In the genomic region with DNA sequence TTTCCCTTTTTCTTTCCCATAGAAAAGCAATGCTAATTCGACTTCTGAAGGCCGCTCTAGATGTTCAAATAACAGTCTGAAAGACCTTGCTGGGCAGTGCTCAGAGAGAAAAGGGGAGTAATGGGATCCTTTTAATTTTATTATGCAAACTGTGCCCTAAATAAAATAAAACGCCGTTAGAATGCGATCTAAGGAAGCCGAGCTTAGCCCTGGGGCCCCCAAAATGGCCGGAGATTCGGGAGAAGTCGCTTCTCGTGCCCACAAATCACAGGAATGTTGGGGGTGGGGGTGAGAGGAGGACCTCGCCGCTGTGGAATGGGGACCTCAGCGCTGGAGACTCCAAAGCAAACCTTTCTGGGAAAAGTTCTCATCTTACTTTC, we compare ENCODE assay signal across 14 cellular contexts. TPM values are rescaled to one million over a fixed set of nuclear protein-coding genes. Genes with fewer than 3 reads are reported as not detected.
DNase-seq lines count a peak whose midpoint lies in the region; FAIRE-seq and TF ChIP-seq lines count a peak whose summit lies in the region.
"Had no signal": no experiment of that assay in that cellular context is flagged by ENCODE, and none has a peak within 500 bp of the region (broad histone marks: within the 10 kb centered on the region; RNA-seq: fewer than 3 reads in every experiment).

No MANE protein-coding gene starts in this region.

- H3K36me3 Mint-ChIP-seq in MCF 10A (ENCODE audit: insufficient read depth, unreplicated experiment) = no peaks in the 10 kb centered on the region

- TF ChIP-seq POLR2A in breast epithelium (IDR thresholded peaks at IDR 0.05) (no peak), GM12892 (IDR thresholded peaks at IDR 0.05; ENCODE audit: low read depth, low read length) (no peak)

- H3K27ac ChIP-seq in breast epithelium = peak overlapping the region in 1 of 2 donors; percentile 40
- peak overlapping the region; percentile 98 for H3K27ac ChIP-seq in caudate nucleus (ENCODE audit: low read depth, low read length)
- H3K27ac ChIP-seq: parathyroid adenoma, VCaP had no signal

- TF ChIP-seq CTCF in breast epithelium (IDR thresholded peaks at IDR 0.05) (no peak), MCF 10A (IDR thresholded peaks at IDR 0.05; ENCODE audit: unreplicated experiment) (no peak)

- H3K9me3 ChIP-seq in breast epithelium = no peaks in the 10 kb centered on the region

- H3K27me3 Mint-ChIP-seq in MCF 10A (ENCODE audit: insufficient read depth, unreplicated experiment) = peaks cover 52% of the 10 kb centered on the region

- H3K27ac Mint-ChIP-seq in MCF 10A (ENCODE audit: low read depth, unreplicated experiment) = no peak overlapping the region

- H3K36me3 ChIP-seq in breast epithelium = no peaks in the 10 kb centered on the region

- peaks cover 26% of the 10 kb centered on the region for H3K4me1 Mint-ChIP-seq in MCF 10A (ENCODE audit: insufficient read depth, unreplicated experiment)

- CTCF ChIA-PET in MCF 10A (lab: Yijun Ruan, JAX) = interaction anchor here (0.6 to 2.1 kb wide), 3 partner anchors 29 to 420 kb away, joined by 3 to 8 read pairs (median 4); no protein-coding TSS in a partner anchor

- FAIRE-seq in GM12892 (lab: Jason Lieb, UNC) = no peak
- no peak for FAIRE-seq in RCC 7860 (lab: Jason Lieb, UNC)
- FAIRE-seq: K562, keratinocyte had no signal

- no TSS peak for BruUV-seq in MCF 10A (replicated peaks; lab: Mats Ljungman, UMichigan)

- H3K4me3 Mint-ChIP-seq in MCF 10A (ENCODE audit: unreplicated experiment) = no peak overlapping the region

- POLR2A ChIA-PET in MCF 10A (lab: Yijun Ruan, JAX) = no interaction called here

- H3K9me3 Mint-ChIP-seq in MCF 10A (ENCODE audit: unreplicated experiment) = peaks cover 7% of the 10 kb centered on the region

- DNase-seq in breast epithelium (ENCODE audit: low spot score in 2 of 2) = no peak
- DNase-seq in MCF 10A (ENCODE audit: unreplicated experiment) = no peak
- peak in 3 of 61 donors; percentile 16 to 58 (median 33) for DNase-seq in caudate nucleus (lab: John Stamatoyannopoulos, UW)
- DNase-seq in medulla oblongata (ENCODE audit: extremely low spot score) = peak; percentile 59
- peak; percentile 78 for DNase-seq in superior temporal gyrus (ENCODE audit: extremely low spot score)
- no peak for DNase-seq in GM12892 (ENCODE audit: insufficient read length)
- no peak for DNase-seq in GF-D8 (lab: John Stamatoyannopoulos, UW)
- no peak for DNase-seq in RCC 7860 (ENCODE audit: low spot score)
- DNase-seq: AML-193 had no signal

- H3K27me3 ChIP-seq in breast epithelium = peaks cover 5 to 88% of the 10 kb centered on the region in 2 donors

- no peaks in the 10 kb centered on the region for H3K4me1 ChIP-seq in breast epithelium
- H3K4me1 ChIP-seq: parathyroid adenoma had no signal

- peak overlapping the region in 2 of 3 donors; percentile 38 to 61 for H3K4me3 ChIP-seq in breast epithelium
- H3K4me3 ChIP-seq: K562 had no signal

- intact Hi-C loops in breast epithelium (cut with DNase I; ENCODE audit: low total_unique reads) (no loop called here), MCF 10A (cut with micrococcal nuclease) (no loop called here)

RNA-seq across cellular contexts. Expression of a gene that starts 8.4 kb away (rescaled TPM):
- total RNA-seq in breast epithelium (1 to 10 TPM in 1 of 3 donors, under 1 TPM in 2; 0.32 to 3.4 (median 0.98) TPM), MCF 10A (2022) (not detected in 2 replicates)
- not detected for polyA plus RNA-seq in GM12892 (2012; ENCODE audit: missing spikeins)
- total RNA-seq: K562, Right ventricle myocardium inferior had no signal
- polyA plus RNA-seq: K562, keratinocyte had no signal

Comparison
In these comparisons a context has a peak if more than half of its experiments do, and no peak if none do; other contexts are left out.
1. DNase-seq: peak in medulla oblongata (single experiment) and superior temporal gyrus (single experiment); none in breast epithelium (0 of 2), MCF 10A (single experiment), GM12892 (single experiment), GF-D8 (single experiment) and RCC 7860 (single experiment).